In the genomic region with DNA sequence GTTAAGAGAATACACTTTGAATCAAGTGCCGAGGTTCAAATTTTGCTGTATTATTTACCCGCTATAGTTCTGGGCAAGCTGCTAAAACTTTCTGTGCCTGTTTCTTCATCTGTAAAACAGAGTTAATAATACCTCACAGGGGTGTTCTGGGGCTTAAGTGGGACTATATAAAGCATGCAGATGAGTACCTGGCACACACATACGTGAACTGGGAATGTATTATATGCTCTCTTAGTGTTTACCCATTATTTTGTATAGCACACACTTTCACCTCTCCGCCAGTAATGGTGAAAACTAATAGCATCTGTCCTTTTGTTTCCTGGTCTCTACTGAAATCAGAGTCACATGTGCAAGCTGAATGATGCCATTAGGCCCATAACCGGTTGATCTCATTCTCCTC, we compare ENCODE assay signal across 13 cellular contexts. TPM values are rescaled to one million over a fixed set of nuclear protein-coding genes. Genes with fewer than 3 reads are reported as not detected.
"Had no signal": no experiment of that assay in that cellular context is flagged by ENCODE, and none has a peak within 500 bp of the region (broad histone marks: within the 10 kb centered on the region; RNA-seq: fewer than 3 reads in every experiment).

No MANE protein-coding gene starts in this region.

- DNase-seq: activated B cell treated with CpG ODN at 0.5 μM for 24 hours; activated CD4-positive, alpha-beta T cell treated with anti-CD3 and anti-CD28 coated beads, Interleukin-2, amount 10 ng/mL, durations not matched to agents 24 days and 14 days; activated naive CD4-positive, alpha-beta T cell treated with Interleukin-2 at 50 U/mL for 16 hours; activated naive CD8-positive, alpha-beta T cell treated with anti-CD3 and anti-CD28 coated beads, Interleukin-2, amount 50 U/mL, for 24 hours; esophagus squamous epithelium; foreskin fibroblast; head of caudate nucleus; natural killer cell; right cardiac atrium had no signal

- H3K27ac ChIP-seq: ascending aorta, esophagus squamous epithelium, tibial nerve, vagina had no signal

- H3K4me1 ChIP-seq: ascending aorta, esophagus squamous epithelium, tibial nerve, vagina had no signal

- H3K27me3 ChIP-seq: ascending aorta, esophagus squamous epithelium, vagina had no signal

- H3K4me3 ChIP-seq: ascending aorta, esophagus squamous epithelium, tibial nerve, vagina had no signal

- H3K9me3 ChIP-seq: ascending aorta, esophagus squamous epithelium, tibial nerve, vagina had no signal

RNA-seq across cellular contexts. Expression of gene CDKL4, which starts 3.7 kb away (rescaled TPM):
- total RNA-seq: activated CD4-positive, alpha-beta T cell treated with anti-CD3 and anti-CD28 coated beads, Interleukin-2, amount 10 ng/mL, durations not matched to agents 24 days and 14 days; activated T-helper 1 cell treated with anti-CD3 and anti-CD28 coated beads, Interleukin-12 subunit alpha, Interleukin-12 subunit beta, Interleukin-2, Interleukin-4 antibody, amounts not matched to agents 30 ng/mL and 10 ng/mL and 1 ng/mL, durations not matched to agents 14 hours and 24 hours and 36 hours; natural killer cell had no signal
